Comparison of ENCODE assay signal across 20 cellular contexts in genomic region chr7:5320391-5320790, GRCh38. TPM values are rescaled to one million over a fixed set of nuclear protein-coding genes. Genes with fewer than 3 reads are reported as not detected.
A peak's percentile ranks its signal among the peaks of the same experiment; 100 is the strongest.
DNase-seq lines count a peak whose midpoint lies in the region; ATAC-seq and TF ChIP-seq lines count a peak whose summit lies in the region.
"Had no signal": no experiment of that assay in that cellular context is flagged by ENCODE, and none has a peak within 500 bp of the region (broad histone marks: within the 10 kb centered on the region; RNA-seq: fewer than 3 reads in every experiment).

No MANE protein-coding gene starts in this region.

- ATAC-seq in stimulated activated naive CD8-positive, alpha-beta T cell treated with anti-CD3 and anti-CD28 coated beads, Interleukin-15, amount 100 ng/mL, for 72 hours: peak; percentile 26
- ATAC-seq in stimulated activated naive CD8-positive, alpha-beta T cell treated with anti-CD3 and anti-CD28 coated beads, Interleukin-15, Interleukin-2, amounts not matched to agents 100 U/mL and 50 U/mL, for 24 hours: no peak
- ATAC-seq in left colon (peak; percentile 11), HG03108 (IDR thresholded peaks at IDR 0.05; ENCODE audit: unreplicated experiment) (no peak), GM18511 (IDR thresholded peaks at IDR 0.05; ENCODE audit: unreplicated experiment) (no peak), WTC11 (no peak)
- no peak for ATAC-seq in stimulated activated naive B cell treated with anti-CD40 and anti-IgM and Interleukin-4, amounts not matched to agents 10 μg/mL and 1 μg/mL and 100 μg/mL, for 72 hours (replicated peaks)

- H3K9me3 Mint-ChIP-seq in stimulated activated naive CD8-positive, alpha-beta T cell treated with anti-CD3 and anti-CD28 coated beads, Interleukin-15, amount 100 ng/mL, for 72 hours: peaks cover 10 to 22% of the 10 kb centered on the region in 2 donors
- peaks cover 16 to 19% of the 10 kb centered on the region in 2 donors for H3K9me3 Mint-ChIP-seq in stimulated activated naive B cell treated with anti-CD40 and anti-IgM and Interleukin-4, amounts not matched to agents 10 μg/mL and 1 μg/mL and 100 μg/mL, for 72 hours
- peaks cover 15% of the 10 kb centered on the region for H3K9me3 Mint-ChIP-seq in WTC11

- intact Hi-C loops in left colon (cut with DNase I, micrococcal nuclease): no loop called here

- DNase-seq in stimulated activated naive CD8-positive, alpha-beta T cell treated with anti-CD3 and anti-CD28 coated beads, Interleukin-15, amount 100 ng/mL, for 72 hours: no peak
- no peak for DNase-seq in stimulated activated naive CD8-positive, alpha-beta T cell treated with anti-CD3 and anti-CD28 coated beads, Interleukin-15, Interleukin-2, amounts not matched to agents 100 U/mL and 50 U/mL, for 24 hours
- DNase-seq in left colon (no peak), WTC11 (ENCODE audit: low spot score) (no peak)
- no peak for DNase-seq in stimulated activated naive B cell treated with anti-CD40 and anti-IgM and Interleukin-4, amounts not matched to agents 10 μg/mL and 1 μg/mL and 100 μg/mL, for 72 hours
- DNase-seq: 8988T; ACHN; BE2C; C1 segment of cervical spinal cord; CD4-positive, CD25-positive, alpha-beta regulatory T cell; CD8-positive, alpha-beta memory T cell; COR-L47; DMS 273 treated with DMSO at 0.1 percent for 48 hours; DMS53; DND-41; GM23248; HCEC 1CT; IMR-90 had no signal

- CTCF ChIA-PET in WTC11 (lab: Charles Lee): no interaction called here

- peaks cover 69 to 75% of the 10 kb centered on the region in 2 donors for H3K36me3 Mint-ChIP-seq in stimulated activated naive B cell treated with anti-CD40 and anti-IgM and Interleukin-4, amounts not matched to agents 10 μg/mL and 1 μg/mL and 100 μg/mL, for 72 hours
- H3K36me3 Mint-ChIP-seq in WTC11: peaks cover 24% of the 10 kb centered on the region

- no peaks in the 10 kb centered on the region for H3K27me3 Mint-ChIP-seq in stimulated activated naive CD8-positive, alpha-beta T cell treated with anti-CD3 and anti-CD28 coated beads, Interleukin-15, amount 100 ng/mL, for 72 hours
- H3K27me3 Mint-ChIP-seq in stimulated activated naive B cell treated with anti-CD40 and anti-IgM and Interleukin-4, amounts not matched to agents 10 μg/mL and 1 μg/mL and 100 μg/mL, for 72 hours: no peaks in the 10 kb centered on the region
- no peaks in the 10 kb centered on the region; the same call in 1 of the 2 replicates for H3K27me3 Mint-ChIP-seq in WTC11 (ENCODE audit: low read depth)
- H3K27me3 Mint-ChIP-seq: CD4-positive, CD25-positive, alpha-beta regulatory T cell; CD8-positive, alpha-beta memory T cell had no signal

- no peak for TF ChIP-seq CTCF in WTC11 (IDR thresholded peaks at IDR 0.05)

- H3K4me3 Mint-ChIP-seq in stimulated activated naive CD8-positive, alpha-beta T cell treated with anti-CD3 and anti-CD28 coated beads, Interleukin-15, amount 100 ng/mL, for 72 hours: no peak overlapping the region
- no peak overlapping the region for H3K4me3 Mint-ChIP-seq in stimulated activated naive B cell treated with anti-CD40 and anti-IgM and Interleukin-4, amounts not matched to agents 10 μg/mL and 1 μg/mL and 100 μg/mL, for 72 hours
- H3K4me3 Mint-ChIP-seq in WTC11: no peak overlapping the region
- H3K4me3 Mint-ChIP-seq: CD4-positive, CD25-positive, alpha-beta regulatory T cell; CD8-positive, alpha-beta memory T cell had no signal

- POLR2A ChIA-PET in WTC11 (lab: Charles Lee): no interaction called here

- no peaks in the 10 kb centered on the region for H3K4me1 Mint-ChIP-seq in stimulated activated naive CD8-positive, alpha-beta T cell treated with anti-CD3 and anti-CD28 coated beads, Interleukin-15, amount 100 ng/mL, for 72 hours
- peaks cover 6% of the 10 kb centered on the region in 2 donors for H3K4me1 Mint-ChIP-seq in stimulated activated naive B cell treated with anti-CD40 and anti-IgM and Interleukin-4, amounts not matched to agents 10 μg/mL and 1 μg/mL and 100 μg/mL, for 72 hours
- no peaks in the 10 kb centered on the region for H3K4me1 Mint-ChIP-seq in WTC11
- H3K4me1 Mint-ChIP-seq: CD4-positive, CD25-positive, alpha-beta regulatory T cell; CD8-positive, alpha-beta memory T cell had no signal

- peak overlapping the region in 1 of 2 donors; percentile 63 for H3K27ac Mint-ChIP-seq in stimulated activated naive CD8-positive, alpha-beta T cell treated with anti-CD3 and anti-CD28 coated beads, Interleukin-15, amount 100 ng/mL, for 72 hours
- H3K27ac Mint-ChIP-seq in stimulated activated naive B cell treated with anti-CD40 and anti-IgM and Interleukin-4, amounts not matched to agents 10 μg/mL and 1 μg/mL and 100 μg/mL, for 72 hours: peak overlapping the region; percentile 31
- no peak overlapping the region for H3K27ac Mint-ChIP-seq in WTC11
- H3K27ac Mint-ChIP-seq: CD4-positive, CD25-positive, alpha-beta regulatory T cell; CD8-positive, alpha-beta memory T cell had no signal

TF ChIP-seq in WTC11, 78 proteins besides CTCF, POLR2A, EP300 and RAD21:
- TF ChIP-seq EMX1 (CRISPR knock-in tag; IDR thresholded peaks at IDR 0.05) (no peak), ZNF425 (CRISPR knock-in tag; conservative IDR thresholded peaks at IDR 0.05) (no peak), ETV6 (CRISPR knock-in tag; IDR thresholded peaks at IDR 0.05) (no peak), ELF4 (CRISPR knock-in tag; IDR thresholded peaks at IDR 0.05; ENCODE audit: low read depth) (no peak)
- TF ChIP-seq, protein P1, sequence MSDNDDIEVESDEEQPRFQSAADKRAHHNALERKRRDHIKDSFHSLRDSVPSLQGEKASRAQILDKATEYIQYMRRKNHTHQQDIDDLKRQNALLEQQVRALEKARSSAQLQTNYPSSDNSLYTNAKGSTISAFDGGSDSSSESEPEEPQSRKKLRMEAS (CRISPR knock-in tag; IDR thresholded peaks at IDR 0.05): no peak
- TF ChIP-seq, protein P2, sequence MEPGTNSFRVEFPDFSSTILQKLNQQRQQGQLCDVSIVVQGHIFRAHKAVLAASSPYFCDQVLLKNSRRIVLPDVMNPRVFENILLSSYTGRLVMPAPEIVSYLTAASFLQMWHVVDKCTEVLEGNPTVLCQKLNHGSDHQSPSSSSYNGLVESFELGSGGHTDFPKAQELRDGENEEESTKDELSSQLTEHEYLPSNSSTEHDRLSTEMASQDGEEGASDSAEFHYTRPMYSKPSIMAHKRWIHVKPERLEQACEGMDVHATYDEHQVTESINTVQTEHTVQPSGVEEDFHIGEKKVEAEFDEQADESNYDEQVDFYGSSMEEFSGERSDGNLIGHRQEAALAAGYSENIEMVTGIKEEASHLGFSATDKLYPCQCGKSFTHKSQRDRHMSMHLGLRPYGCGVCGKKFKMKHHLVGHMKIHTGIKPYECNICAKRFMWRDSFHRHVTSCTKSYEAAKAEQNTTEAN (CRISPR knock-in tag; IDR thresholded peaks at IDR 0.05): no peak

RNA-seq across cellular contexts. Expression of gene SLC29A4, which starts 37.6 kb away (rescaled TPM):
- total RNA-seq in left colon (10 to 100 TPM in 1 of 2 donors, 1 to 10 TPM in 1; 3.2 to 23.4 TPM), WTC11 (2021) (11.8 to 14.4 TPM (median 11.9 TPM) in 3 replicates)

Comparison
In these comparisons a context has a peak if more than half of its experiments do, and no peak if none do; other contexts are left out.
1. ATAC-seq: peak in stimulated activated naive CD8-positive, alpha-beta T cell treated with anti-CD3 and anti-CD28 coated beads, Interleukin-15, amount 100 ng/mL, for 72 hours (single experiment) and left colon (single experiment); none in stimulated activated naive CD8-positive, alpha-beta T cell treated with anti-CD3 and anti-CD28 coated beads, Interleukin-15, Interleukin-2, amounts not matched to agents 100 U/mL and 50 U/mL, for 24 hours (single experiment), stimulated activated naive B cell treated with anti-CD40 and anti-IgM and Interleukin-4, amounts not matched to agents 10 μg/mL and 1 μg/mL and 100 μg/mL, for 72 hours (0 of 2), HG03108 (single experiment), GM18511 (single experiment) and WTC11 (single experiment).